1 cellular context compared by ENCODE assay signal in the genomic region with DNA sequence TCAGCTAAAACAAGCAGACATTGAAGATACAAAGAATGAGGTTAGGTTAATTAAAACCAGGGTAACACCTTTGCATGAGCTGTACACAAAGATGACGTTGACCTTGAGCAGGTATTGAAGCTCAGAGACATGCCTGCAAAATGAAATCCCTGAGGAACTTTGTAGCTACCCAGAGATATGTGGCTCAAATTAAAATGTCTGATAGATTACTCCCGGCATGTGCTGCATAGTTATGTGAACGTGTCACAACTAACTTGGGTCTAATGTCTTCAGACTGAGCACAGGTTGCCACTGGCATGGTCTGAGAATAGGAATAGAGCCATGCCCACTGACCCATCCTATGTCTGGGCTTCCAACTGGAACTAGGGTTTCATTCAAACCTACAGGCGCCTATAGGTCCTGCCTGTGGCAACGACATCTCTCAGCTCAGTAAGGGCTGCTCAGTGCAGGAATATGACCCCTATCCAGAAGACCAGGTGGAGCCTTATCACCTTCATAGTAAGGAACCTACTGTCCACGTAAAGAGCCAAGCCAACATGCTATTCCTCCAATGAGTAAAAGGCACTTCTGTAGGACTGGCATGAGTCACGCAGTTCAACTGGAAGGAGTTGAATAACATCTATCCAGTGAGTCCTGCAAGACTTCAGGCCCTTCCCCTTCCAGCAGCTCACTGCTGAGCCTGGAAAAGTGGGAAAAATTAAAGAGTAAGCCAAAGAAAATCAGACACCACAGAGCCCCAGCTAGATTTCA.
TF ChIP-seq lines count a peak whose summit lies in the region.

No MANE protein-coding gene starts in this region.

TF ChIP-seq in liver, 16 proteins besides CTCF, POLR2A, EP300 and RAD21 (continued from another document):
- TF ChIP-seq, protein P1, sequence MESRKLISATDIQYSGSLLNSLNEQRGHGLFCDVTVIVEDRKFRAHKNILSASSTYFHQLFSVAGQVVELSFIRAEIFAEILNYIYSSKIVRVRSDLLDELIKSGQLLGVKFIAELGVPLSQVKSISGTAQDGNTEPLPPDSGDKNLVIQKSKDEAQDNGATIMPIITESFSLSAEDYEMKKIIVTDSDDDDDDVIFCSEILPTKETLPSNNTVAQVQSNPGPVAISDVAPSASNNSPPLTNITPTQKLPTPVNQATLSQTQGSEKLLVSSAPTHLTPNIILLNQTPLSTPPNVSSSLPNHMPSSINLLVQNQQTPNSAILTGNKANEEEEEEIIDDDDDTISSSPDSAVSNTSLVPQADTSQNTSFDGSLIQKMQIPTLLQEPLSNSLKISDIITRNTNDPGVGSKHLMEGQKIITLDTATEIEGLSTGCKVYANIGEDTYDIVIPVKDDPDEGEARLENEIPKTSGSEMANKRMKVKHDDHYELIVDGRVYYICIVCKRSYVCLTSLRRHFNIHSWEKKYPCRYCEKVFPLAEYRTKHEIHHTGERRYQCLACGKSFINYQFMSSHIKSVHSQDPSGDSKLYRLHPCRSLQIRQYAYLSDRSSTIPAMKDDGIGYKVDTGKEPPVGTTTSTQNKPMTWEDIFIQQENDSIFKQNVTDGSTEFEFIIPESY (IDR thresholded peaks at IDR 0.05) = no peak
- TF ChIP-seq, protein P2, sequence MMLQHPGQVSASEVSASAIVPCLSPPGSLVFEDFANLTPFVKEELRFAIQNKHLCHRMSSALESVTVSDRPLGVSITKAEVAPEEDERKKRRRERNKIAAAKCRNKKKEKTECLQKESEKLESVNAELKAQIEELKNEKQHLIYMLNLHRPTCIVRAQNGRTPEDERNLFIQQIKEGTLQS (IDR thresholded peaks at IDR 0.05) = no peak
- TF ChIP-seq RXRA (IDR thresholded peaks at IDR 0.05) (no peak), TAF1 (conservative IDR thresholded peaks at IDR 0.05) (no peak), FOXA1 (IDR thresholded peaks at IDR 0.05) (no peak)
- TF ChIP-seq, protein P3, sequence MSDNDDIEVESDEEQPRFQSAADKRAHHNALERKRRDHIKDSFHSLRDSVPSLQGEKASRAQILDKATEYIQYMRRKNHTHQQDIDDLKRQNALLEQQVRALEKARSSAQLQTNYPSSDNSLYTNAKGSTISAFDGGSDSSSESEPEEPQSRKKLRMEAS (IDR thresholded peaks at IDR 0.05) = no peak
